Comparison of ENCODE assay signal across 30 cellular contexts in genomic region chr3:161957467-161957866, GRCh38.
A peak's percentile ranks its signal among the peaks of the same experiment; 100 is the strongest.
DNase-seq lines count a peak whose midpoint lies in the region; ATAC-seq and TF ChIP-seq lines count a peak whose summit lies in the region.
"Had no signal": no experiment of that assay in that cellular context is flagged by ENCODE, and none has a peak within 500 bp of the region (broad histone marks: within the 10 kb centered on the region; RNA-seq: fewer than 3 reads in every experiment).

No MANE protein-coding gene starts in this region.

- H3K4ac ChIP-seq in mesenchymal stem cell (ENCODE audit: low read depth in 1 of 2, low read length in 2 of 2) = no peak overlapping the region

- H2BK120ac ChIP-seq in mesenchymal stem cell (ENCODE audit: low read depth, low read length) = no peak overlapping the region

- no peak overlapping the region for H3K23ac ChIP-seq in mesenchymal stem cell (ENCODE audit: low read length in 2 of 2)

- no peak overlapping the region for H4K91ac ChIP-seq in mesenchymal stem cell (ENCODE audit: low read length)

- H3K79me1 ChIP-seq in mesenchymal stem cell (replicated peaks; ENCODE audit: low read length, poor library complexity, severe bottlenecking) = no peaks in the 10 kb centered on the region

- H2AFZ ChIP-seq in mesenchymal stem cell (ENCODE audit: low read depth, low read length) = no peak overlapping the region

- H3K36me3 ChIP-seq in mesenchymal stem cell (ENCODE audit: control insufficient read depth in 1 of 2, insufficient read depth in 2 of 2, low read depth in 1 of 2, low read length in 2 of 2) (no peaks in the 10 kb centered on the region), gastroesophageal sphincter (no peaks in the 10 kb centered on the region)
- H3K36me3 ChIP-seq: breast epithelium, heart left ventricle, lower lobe of right lung, stomach, thyroid gland had no signal

- TF ChIP-seq CTCF in gastroesophageal sphincter (IDR thresholded peaks at IDR 0.05) = no peak

- H3K9ac ChIP-seq in mesenchymal stem cell (ENCODE audit: low read length) = no peak overlapping the region
- H3K9ac ChIP-seq: KMS-11 had no signal

- H3K9me3 ChIP-seq in mesenchymal stem cell (ENCODE audit: control insufficient read depth, low read length) (no peaks in the 10 kb centered on the region), gastroesophageal sphincter (no peaks in the 10 kb centered on the region)
- H3K9me3 ChIP-seq: breast epithelium, heart left ventricle, lower lobe of right lung, mucosa of descending colon, stomach, thyroid gland had no signal

- TF ChIP-seq POLR2A in gastroesophageal sphincter (IDR thresholded peaks at IDR 0.05) = no peak

- no peak overlapping the region for H2BK12ac ChIP-seq in mesenchymal stem cell (ENCODE audit: low read length in 2 of 2)

- no CpG with 5 or more reads among the region's 2 CpGs for WGBS in mesenchymal stem cell
- WGBS in gastroesophageal sphincter (ENCODE audit: low coverage in 1 of 2), 2 donors = 35 to 82% methylated on average over 2 of the region's 2 CpGs

- H3K14ac ChIP-seq in mesenchymal stem cell (ENCODE audit: low read length in 2 of 2) = no peak overlapping the region

- H3K27ac ChIP-seq in mesenchymal stem cell (ENCODE audit: low read length, poor library complexity, severe bottlenecking) = no peak overlapping the region
- H3K27ac ChIP-seq in gastroesophageal sphincter = no peak overlapping the region
- H3K27ac ChIP-seq: breast epithelium, heart left ventricle, KMS-11, lower lobe of right lung, stomach, thyroid gland had no signal

- no peaks in the 10 kb centered on the region for H3K27me3 ChIP-seq in mesenchymal stem cell (ENCODE audit: control insufficient read depth in 1 of 2, insufficient read depth in 1 of 2, low read length in 2 of 2)
- no peaks in the 10 kb centered on the region for H3K27me3 ChIP-seq in gastroesophageal sphincter
- H3K27me3 ChIP-seq: breast epithelium, heart left ventricle, stomach, thyroid gland had no signal

- ATAC-seq in SK-N-SH treated with all-trans-retinoic acid at 6 μM for 48 hours = peak; percentile 89
- no peak for ATAC-seq in gastroesophageal sphincter
- ATAC-seq in HG02759 (IDR thresholded peaks at IDR 0.05; ENCODE audit: unreplicated experiment) = no peak
- ATAC-seq in GM21737 (IDR thresholded peaks at IDR 0.05; ENCODE audit: unreplicated experiment) = no peak
- ATAC-seq: activated naive CD8-positive, alpha-beta T cell treated with anti-CD3 and anti-CD28 coated beads, Interleukin-2, amount 50 U/mL, for 24 hours; heart left ventricle; lower lobe of right lung; mucosa of descending colon had no signal

- H2BK15ac ChIP-seq in mesenchymal stem cell (ENCODE audit: low read depth, poor library complexity, severe bottlenecking) = no peak overlapping the region

- no peak for TF ChIP-seq EP300 in gastroesophageal sphincter (IDR thresholded peaks at IDR 0.05)

- no peak overlapping the region for H4K8ac ChIP-seq in mesenchymal stem cell (ENCODE audit: low read length)

- DNase-seq in AG20443 (ENCODE audit: low spot score) = peak; percentile 17
- peak; percentile 36 for DNase-seq in HS-5 (ENCODE audit: low read depth)
- peak; percentile 18 for DNase-seq in mesenchymal stem cell
- no peak for DNase-seq in activated CD8-positive, alpha-beta memory T cell treated with anti-CD3 and anti-CD28 coated beads, Interleukin-2, amount 50 U/mL, for 48 hours
- DNase-seq: activated CD4-positive, alpha-beta T cell treated with anti-CD3 and anti-CD28 coated beads, Interleukin-2, amount 10 ng/mL, durations not matched to agents 7 days and 5 days; activated naive CD8-positive, alpha-beta T cell treated with anti-CD3 and anti-CD28 coated beads, Interleukin-2, amount 50 U/mL, for 24 hours; activated T-cell treated with anti-CD3 and anti-CD28 coated beads, Interleukin-2, amount 50 U/mL, for 48 hours; effector CD4-positive, alpha-beta T cell; erythroblast; foreskin fibroblast; heart left ventricle; lower lobe of right lung; mucosa of descending colon; NCI-H1417 treated with DMSO at 0.1 percent for 48 hours; NCI-H2081 treated with DMSO at 0.1 percent for 48 hours; NCI-H446 treated with DMSO at 0.1 percent for 48 hours; OCI-M1; Right ventricle myocardium superior; small intestine; stimulated activated CD4-positive, alpha-beta T cell treated with anti-CD3 and anti-CD28 coated beads, Interleukin-1b, Interleukin-23, amount 100 ng/mL, for 48 hours; stomach; SW 1271; T-helper 9 cell; thyroid gland had no signal

- H3K4me3 ChIP-seq in mesenchymal stem cell (ENCODE audit: insufficient read depth in 1 of 2, low read depth in 1 of 2, low read length in 2 of 2) = no peak overlapping the region
- H3K4me3 ChIP-seq in gastroesophageal sphincter = no peak overlapping the region
- H3K4me3 ChIP-seq: breast epithelium, heart left ventricle, lower lobe of right lung, mucosa of descending colon, stomach, thyroid gland had no signal

- H2AK5ac ChIP-seq in mesenchymal stem cell (ENCODE audit: low read length, severe bottlenecking) = no peak overlapping the region

- H2BK5ac ChIP-seq in mesenchymal stem cell (ENCODE audit: low read depth, low read length, poor library complexity, severe bottlenecking) = no peak overlapping the region

- no peak overlapping the region for H3K4me2 ChIP-seq in mesenchymal stem cell (ENCODE audit: low read length, poor library complexity, severe bottlenecking)
- H3K4me2 ChIP-seq: KMS-11 had no signal

- H3K4me1 ChIP-seq in mesenchymal stem cell (ENCODE audit: control insufficient read depth, insufficient read depth, low read depth, low read length) (no peaks in the 10 kb centered on the region), gastroesophageal sphincter (no peaks in the 10 kb centered on the region)
- H3K4me1 ChIP-seq: breast epithelium, heart left ventricle, lower lobe of right lung, stomach, thyroid gland had no signal

- no peak overlapping the region for H3K18ac ChIP-seq in mesenchymal stem cell (ENCODE audit: low read depth in 1 of 2, low read length in 2 of 2)

TF ChIP-seq in SK-N-SH treated with all-trans-retinoic acid at 6 μM for 48 hours, 23 proteins besides CTCF, POLR2A, EP300 and RAD21:
- TF ChIP-seq ISL1 (CRISPR knock-in tag; IDR thresholded peaks at IDR 0.05) (0 out of 2 replicates have a peak, but pooled peaks have one; percentile 22), ZC3H10 (CRISPR knock-in tag; IDR thresholded peaks at IDR 0.05) (no peak)
